16 cellular contexts compared by ENCODE assay signal in the genomic region with DNA sequence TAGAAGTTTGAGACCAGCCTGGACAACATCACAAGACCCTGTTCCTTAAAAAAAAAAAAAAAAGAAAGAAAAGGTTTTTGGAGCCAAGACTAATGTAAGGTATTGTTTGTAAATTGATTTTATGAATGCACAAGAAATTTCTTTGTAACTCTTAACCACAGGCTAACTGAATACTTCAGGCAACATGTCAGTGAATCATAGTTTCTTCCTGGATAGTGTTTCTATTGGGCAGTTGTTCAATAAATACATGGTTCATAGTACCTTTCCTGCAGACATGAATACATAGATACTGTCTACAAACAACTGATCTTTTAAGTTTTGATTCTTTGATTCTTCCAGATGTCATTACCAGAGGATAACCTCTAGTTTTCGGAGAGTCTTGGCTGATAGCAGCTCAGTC. TPM values are rescaled to one million over a fixed set of nuclear protein-coding genes. Genes with fewer than 3 reads are reported as not detected.
DNase-seq lines count a peak whose midpoint lies in the region; ATAC-seq, FAIRE-seq and TF ChIP-seq lines count a peak whose summit lies in the region.
"Had no signal": no experiment of that assay in that cellular context is flagged by ENCODE, and none has a peak within 500 bp of the region (broad histone marks: within the 10 kb centered on the region; RNA-seq: fewer than 3 reads in every experiment).

No MANE protein-coding gene starts in this region.

- no peak for TF ChIP-seq EP300 in HepG2 (IDR thresholded peaks at IDR 0.05; ENCODE audit: low read depth in 2 of 2, low read length in 2 of 2)
- no peak for TF ChIP-seq EP300 in HepG2 (CRISPR knock-in tag; IDR thresholded peaks at IDR 0.05; ENCODE audit: borderline replicate concordance)

- TF ChIP-seq RAD21 in HepG2 (CRISPR knock-in tag; IDR thresholded peaks at IDR 0.05): no peak

- H4K20me1 ChIP-seq in HepG2 (ENCODE audit: insufficient read depth, low read length): peaks cover 33% of the 10 kb centered on the region

- H3K27ac ChIP-seq in HepG2 (ENCODE audit: extremely low read length, insufficient read depth, low read length): peak overlapping the region; percentile 52
- no peak overlapping the region for H3K27ac ChIP-seq in right lobe of liver

- H3K27ac Mint-ChIP-seq in activated CD8-positive, alpha-beta T cell treated with anti-CD3 and anti-CD28 coated beads, Interleukin-2, amount 10 ng/mL, durations not matched to agents 7 days and 5 days: peak overlapping the region; percentile 26
- no peak overlapping the region for H3K27ac Mint-ChIP-seq in stimulated activated memory B cell treated with anti-CD40 and anti-IgM and Interleukin-4, amounts not matched to agents 10 μg/mL and 1 μg/mL and 100 μg/mL, for 72 hours
- H3K27ac Mint-ChIP-seq: activated CD4-positive, alpha-beta memory T cell treated with anti-CD3 and anti-CD28 coated beads for 36 hours; B cell; stimulated activated effector memory CD8-positive, alpha-beta T cell treated with anti-CD3 and anti-CD28 coated beads, Interleukin-12 subunit alpha, Interleukin-12 subunit beta, amount 100 ng/mL, for 72 hours had no signal

- H3K4me1 Mint-ChIP-seq in activated CD8-positive, alpha-beta T cell treated with anti-CD3 and anti-CD28 coated beads, Interleukin-2, amount 10 ng/mL, durations not matched to agents 7 days and 5 days (ENCODE audit: low read depth): peaks cover 27% of the 10 kb centered on the region
- peaks cover 32% of the 10 kb centered on the region for H3K4me1 Mint-ChIP-seq in stimulated activated memory B cell treated with anti-CD40 and anti-IgM and Interleukin-4, amounts not matched to agents 10 μg/mL and 1 μg/mL and 100 μg/mL, for 72 hours

- DNase-seq in HepG2 (ENCODE audit: low spot score) (no peak), right lobe of liver (no peak), fibroblast of peridontal ligament (ENCODE audit: extremely low read depth) (peak; percentile 60), GDM1 (lab: John Stamatoyannopoulos, UW) (no peak), NCI-H1105 treated with DMSO at 0.1 percent for 48 hours (lab: John Stamatoyannopoulos, UW) (no peak)
- no peak for DNase-seq in activated CD8-positive, alpha-beta T cell treated with anti-CD3 and anti-CD28 coated beads, Interleukin-2, amount 10 ng/mL, durations not matched to agents 7 days and 5 days
- DNase-seq: activated CD4-positive, alpha-beta memory T cell treated with anti-CD3 and anti-CD28 coated beads for 36 hours; activated naive CD4-positive, alpha-beta T cell treated with Interleukin-2 at 50 U/mL for 16 hours; GOT3; islet precursor cell; stimulated activated CD4-positive, alpha-beta T cell treated with anti-CD3 and anti-CD28 coated beads, Interleukin-1b, Interleukin-23, amount 100 ng/mL, for 48 hours had no signal

- TF ChIP-seq CTCF in HepG2 (CRISPR knock-in tag; IDR thresholded peaks at IDR 0.05): no peak
- TF ChIP-seq CTCF in right lobe of liver (IDR thresholded peaks at IDR 0.05): no peak

- peak overlapping the region; percentile 15; the same call in 1 of the 2 replicates for H3K4me2 ChIP-seq in HepG2 (ENCODE audit: low read depth, low read length)

- H3K9me3 Mint-ChIP-seq in activated CD8-positive, alpha-beta T cell treated with anti-CD3 and anti-CD28 coated beads, Interleukin-2, amount 10 ng/mL, durations not matched to agents 7 days and 5 days (ENCODE audit: insufficient read depth): no peaks in the 10 kb centered on the region
- no peaks in the 10 kb centered on the region for H3K9me3 Mint-ChIP-seq in stimulated activated memory B cell treated with anti-CD40 and anti-IgM and Interleukin-4, amounts not matched to agents 10 μg/mL and 1 μg/mL and 100 μg/mL, for 72 hours
- H3K9me3 Mint-ChIP-seq: activated CD4-positive, alpha-beta memory T cell treated with anti-CD3 and anti-CD28 coated beads for 36 hours; stimulated activated effector memory CD8-positive, alpha-beta T cell treated with anti-CD3 and anti-CD28 coated beads, Interleukin-12 subunit alpha, Interleukin-12 subunit beta, amount 100 ng/mL, for 72 hours had no signal

- H2AFZ ChIP-seq in HepG2 (ENCODE audit: low read length): no peak overlapping the region

- H3K4me3 ChIP-seq in HepG2 (replicated peaks in 1 of 3; ENCODE audit: insufficient read depth in 1 of 3, low read depth in 2 of 3, low read length in 3 of 3) (no peak overlapping the region), right lobe of liver (no peak overlapping the region)

- H3K4me1 ChIP-seq in HepG2 (ENCODE audit: insufficient read depth, low read length): peaks cover 56% of the 10 kb centered on the region
- H3K4me1 ChIP-seq in right lobe of liver: peaks cover 0 to 2% (median 0%) of the 10 kb centered on the region in 4 donors

- no peaks in the 10 kb centered on the region for H3K27me3 ChIP-seq in HepG2 (ENCODE audit: control insufficient read depth in 1 of 2, insufficient read depth in 2 of 2, low read length in 2 of 2)
- H3K27me3 ChIP-seq in right lobe of liver: no peaks in the 10 kb centered on the region

- 96% methylated on average over 1 of the region's 1 CpG for WGBS in HepG2 (ENCODE audit: low lambda C conversion rate)
- WGBS in right lobe of liver (ENCODE audit: insufficient coverage, low coverage, low lambda C conversion rate, missing lambda C conversion rate): 100% methylated on average over 1 of the region's 1 CpG

- H3K9ac ChIP-seq in HepG2 (ENCODE audit: insufficient read depth, low read depth, low read length): no peak overlapping the region

- intact Hi-C loops in HepG2 (cut with micrococcal nuclease; ENCODE audit: unreplicated experiment): no loop called here
- intact Hi-C loops in right lobe of liver (cut with DNase I): no loop called here

- TF ChIP-seq POLR2A in HepG2 (IDR thresholded peaks at IDR 0.05; ENCODE audit: insufficient read depth in 1 of 2, low read depth in 2 of 2, low read length in 2 of 2) (no peak), right lobe of liver (IDR thresholded peaks at IDR 0.05) (no peak)

- no peak for FAIRE-seq in HepG2 (lab: Jason Lieb, UNC)
- FAIRE-seq: frontal cortex had no signal

- ATAC-seq in HepG2 (peak; percentile 52; the same call in 2 of the 3 replicates), right lobe of liver (no peak), HG03432 (IDR thresholded peaks at IDR 0.05; ENCODE audit: unreplicated experiment) (no peak)
- no peak for ATAC-seq in activated CD8-positive, alpha-beta T cell treated with anti-CD3 and anti-CD28 coated beads, Interleukin-2, amount 10 ng/mL, durations not matched to agents 7 days and 5 days
- ATAC-seq in stimulated activated memory B cell treated with anti-CD40 and anti-IgM and Interleukin-4, amounts not matched to agents 10 μg/mL and 1 μg/mL and 100 μg/mL, for 72 hours: no peak
- ATAC-seq: stimulated activated effector memory CD8-positive, alpha-beta T cell treated with anti-CD3 and anti-CD28 coated beads, Interleukin-12 subunit alpha, Interleukin-12 subunit beta, amount 100 ng/mL, for 72 hours had no signal

- BruUV-seq in HepG2 (replicated peaks; lab: Mats Ljungman, UMichigan): no TSS peak

- H3K4me3 Mint-ChIP-seq in activated CD8-positive, alpha-beta T cell treated with anti-CD3 and anti-CD28 coated beads, Interleukin-2, amount 10 ng/mL, durations not matched to agents 7 days and 5 days: no peak overlapping the region
- H3K4me3 Mint-ChIP-seq in stimulated activated memory B cell treated with anti-CD40 and anti-IgM and Interleukin-4, amounts not matched to agents 10 μg/mL and 1 μg/mL and 100 μg/mL, for 72 hours: no peak overlapping the region
- H3K4me3 Mint-ChIP-seq: activated CD4-positive, alpha-beta memory T cell treated with anti-CD3 and anti-CD28 coated beads for 36 hours; B cell; stimulated activated effector memory CD8-positive, alpha-beta T cell treated with anti-CD3 and anti-CD28 coated beads, Interleukin-12 subunit alpha, Interleukin-12 subunit beta, amount 100 ng/mL, for 72 hours had no signal

- CTCF ChIA-PET in HepG2 (lab: Yijun Ruan, JAX; ENCODE audit: low intra/inter-chr PET ratio, low total read pairs): no interaction called here
- CTCF ChIA-PET in activated CD8-positive, alpha-beta T cell treated with anti-CD3 and anti-CD28 coated beads, Interleukin-2, amount 10 ng/mL, durations not matched to agents 7 days and 5 days (lab: Charles Lee): interaction anchor here (1.2 to 1.8 kb wide), 2 partner anchors 63 to 234 kb away, joined by 3 to 5 read pairs; no protein-coding TSS in a partner anchor

- H3K79me2 ChIP-seq in HepG2 (ENCODE audit: insufficient read depth, low read length): peaks cover 66% of the 10 kb centered on the region

- POLR2A ChIA-PET in HepG2 (lab: Yijun Ruan, JAX): interaction anchor here (0.9 to 8.5 kb wide), 3 partner anchors 11 to 43 kb away, joined by 3 to 72 read pairs (median 3); partner anchors contain the start of genes CCDC47 and DDX42
- POLR2A ChIA-PET in activated CD8-positive, alpha-beta T cell treated with anti-CD3 and anti-CD28 coated beads, Interleukin-2, amount 10 ng/mL, durations not matched to agents 7 days and 5 days (lab: Charles Lee): no interaction called here

- H3K36me3 ChIP-seq in HepG2 (replicated peaks in 1 of 2; ENCODE audit: control insufficient read depth in 1 of 2, insufficient read depth in 2 of 2, low read length in 2 of 2) (peaks cover 26 to 70% of the 10 kb centered on the region in 2 experiments), right lobe of liver (peaks cover 0 to 41% (median 12%) of the 10 kb centered on the region in 4 donors)

- in situ Hi-C loops in HepG2 (cut with HindIII; ENCODE audit: extremely low pct_ligation_motif_present, low pct_unique_long_range_greater_than_20kb): no loop called here

- H3K9me3 ChIP-seq in HepG2 (ENCODE audit: low read length): no peaks in the 10 kb centered on the region
- H3K9me3 ChIP-seq in right lobe of liver: no peaks in the 10 kb centered on the region

- H3K27me3 Mint-ChIP-seq in activated CD8-positive, alpha-beta T cell treated with anti-CD3 and anti-CD28 coated beads, Interleukin-2, amount 10 ng/mL, durations not matched to agents 7 days and 5 days (ENCODE audit: low read depth): no peaks in the 10 kb centered on the region
- no peaks in the 10 kb centered on the region for H3K27me3 Mint-ChIP-seq in stimulated activated memory B cell treated with anti-CD40 and anti-IgM and Interleukin-4, amounts not matched to agents 10 μg/mL and 1 μg/mL and 100 μg/mL, for 72 hours
- H3K27me3 Mint-ChIP-seq: activated CD4-positive, alpha-beta memory T cell treated with anti-CD3 and anti-CD28 coated beads for 36 hours; B cell had no signal

- H3K36me3 Mint-ChIP-seq in activated CD8-positive, alpha-beta T cell treated with anti-CD3 and anti-CD28 coated beads, Interleukin-2, amount 10 ng/mL, durations not matched to agents 7 days and 5 days (ENCODE audit: low read depth): peaks cover 38% of the 10 kb centered on the region
- H3K36me3 Mint-ChIP-seq in stimulated activated memory B cell treated with anti-CD40 and anti-IgM and Interleukin-4, amounts not matched to agents 10 μg/mL and 1 μg/mL and 100 μg/mL, for 72 hours: peaks cover 26% of the 10 kb centered on the region

RNA-seq across cellular contexts. Expression of gene DDX42, which starts 11.6 kb away (rescaled TPM):
- 81.5 and 87.2 TPM in 2 replicates for total RNA-seq in HepG2 (2016; rRNA removed; fragmentation: Illumina TruSeq; extraction: Trizol)
- 29.4 and 40.6 TPM in 2 replicates for total RNA-seq in HepG2 (2016; cell fraction: cytosol; rRNA removed; fragmentation: Illumina TruSeq; extraction: Trizol; ENCODE audit: low read depth)
- 78.3 and 81.1 TPM in 2 replicates for total RNA-seq in HepG2 (2016; cell fraction: insoluble cytoplasmic fraction; rRNA removed; fragmentation: Illumina TruSeq; extraction: Trizol)
- 42.5 and 44.3 TPM in 2 replicates for total RNA-seq in HepG2 (2016; cell fraction: membrane; rRNA removed; fragmentation: Illumina TruSeq; extraction: Trizol)
- 143 and 164 TPM in 2 replicates for total RNA-seq in HepG2 (2016; cell fraction: nucleus; rRNA removed; fragmentation: Illumina TruSeq; extraction: Trizol)
- polyA plus RNA-seq in HepG2 (2011; rRNA removed): 92.9 and 104 TPM in 2 replicates
- polyA plus RNA-seq in HepG2 (2011; cell fraction: cytosol; rRNA removed): 28.9 and 41.0 TPM in 2 replicates
- polyA plus RNA-seq in HepG2 (2011; cell fraction: nucleus; rRNA removed): 278 and 375 TPM in 2 replicates
- 110 and 116 TPM in 2 replicates for polyA plus RNA-seq in HepG2 (2012)
- 6.4 and 8.6 TPM in 2 replicates for polyA plus RNA-seq in HepG2 (2016; cell fraction: cytosol; fragmentation: Illumina TruSeq; extraction: Trizol; ENCODE audit: low read depth)
- polyA plus RNA-seq in HepG2 (2016; cell fraction: insoluble cytoplasmic fraction; fragmentation: Illumina TruSeq; extraction: Trizol; ENCODE audit: low read depth): 109 TPM in 2 replicates
- polyA plus RNA-seq in HepG2 (2016; cell fraction: membrane; fragmentation: Illumina TruSeq; extraction: Trizol; ENCODE audit: low read depth): 21.9 and 25.7 TPM in 2 replicates
- polyA plus RNA-seq in HepG2 (2016; cell fraction: nucleus; fragmentation: Illumina TruSeq; extraction: Trizol; ENCODE audit: insufficient read depth, low read depth): 292 and 329 TPM in 2 replicates
- polyA minus RNA-seq in HepG2 (2011; rRNA and poly(A)+ RNA removed; ENCODE audit: low replicate concordance): 22.3 and 35.8 TPM in 2 replicates
- 39.0 and 47.1 TPM in 2 replicates for polyA minus RNA-seq in HepG2 (2011; cell fraction: cytosol; rRNA and poly(A)+ RNA removed)
- polyA minus RNA-seq in HepG2 (2011; cell fraction: nucleus; rRNA and poly(A)+ RNA removed): 292 and 335 TPM in 2 replicates
- total RNA-seq in right lobe of liver: 10 to 100 TPM; 28.5 to 45.2 (median 36.2) TPM
- 100 to 1,000 TPM; 106 to 116 TPM for total RNA-seq in activated CD8-positive, alpha-beta T cell treated with anti-CD3 and anti-CD28 coated beads, Interleukin-2, amount 10 ng/mL, durations not matched to agents 7 days and 5 days

RNA-seq across cellular contexts. Expression of gene CCDC47, which starts 12.2 kb away (rescaled TPM):
- total RNA-seq in HepG2 (2016; rRNA removed; fragmentation: Illumina TruSeq; extraction: Trizol) (61.6 and 99.5 TPM in 2 replicates), right lobe of liver (10 to 100 TPM; 45.7 to 69.9 (median 63.6) TPM)
- 14.7 and 18.1 TPM in 2 replicates for total RNA-seq in HepG2 (2016; cell fraction: cytosol; rRNA removed; fragmentation: Illumina TruSeq; extraction: Trizol; ENCODE audit: low read depth)
- 56.1 and 100 TPM in 2 replicates for total RNA-seq in HepG2 (2016; cell fraction: insoluble cytoplasmic fraction; rRNA removed; fragmentation: Illumina TruSeq; extraction: Trizol)
- 15.1 and 20.6 TPM in 2 replicates for total RNA-seq in HepG2 (2016; cell fraction: membrane; rRNA removed; fragmentation: Illumina TruSeq; extraction: Trizol)
- 87.9 and 101 TPM in 2 replicates for total RNA-seq in HepG2 (2016; cell fraction: nucleus; rRNA removed; fragmentation: Illumina TruSeq; extraction: Trizol)
- polyA plus RNA-seq in HepG2 (2011; rRNA removed): 54.4 and 59.3 TPM in 2 replicates
- polyA plus RNA-seq in HepG2 (2011; cell fraction: cytosol; rRNA removed): 31.9 and 50.0 TPM in 2 replicates
- 16.9 and 28.0 TPM in 2 replicates for polyA plus RNA-seq in HepG2 (2011; cell fraction: nucleus; rRNA removed)
- 84.0 and 93.9 TPM in 2 replicates for polyA plus RNA-seq in HepG2 (2012)
- 4.5 and 4.6 TPM in 2 replicates for polyA plus RNA-seq in HepG2 (2016; cell fraction: cytosol; fragmentation: Illumina TruSeq; extraction: Trizol; ENCODE audit: low read depth)
- 48.5 and 55.2 TPM in 2 replicates for polyA plus RNA-seq in HepG2 (2016; cell fraction: insoluble cytoplasmic fraction; fragmentation: Illumina TruSeq; extraction: Trizol; ENCODE audit: low read depth)
- 7.8 and 9.6 TPM in 2 replicates for polyA plus RNA-seq in HepG2 (2016; cell fraction: membrane; fragmentation: Illumina TruSeq; extraction: Trizol; ENCODE audit: low read depth)
- polyA plus RNA-seq in HepG2 (2016; cell fraction: nucleus; fragmentation: Illumina TruSeq; extraction: Trizol; ENCODE audit: insufficient read depth, low read depth): 108 and 115 TPM in 2 replicates
- 19.5 and 38.0 TPM in 2 replicates for polyA minus RNA-seq in HepG2 (2011; rRNA and poly(A)+ RNA removed; ENCODE audit: low replicate concordance)
- polyA minus RNA-seq in HepG2 (2011; cell fraction: cytosol; rRNA and poly(A)+ RNA removed): 45.4 and 57.4 TPM in 2 replicates
- 39.5 and 51.5 TPM in 2 replicates for polyA minus RNA-seq in HepG2 (2011; cell fraction: nucleus; rRNA and poly(A)+ RNA removed)
- 10 to 100 TPM; 59.4 to 61.1 TPM for total RNA-seq in activated CD8-positive, alpha-beta T cell treated with anti-CD3 and anti-CD28 coated beads, Interleukin-2, amount 10 ng/mL, durations not matched to agents 7 days and 5 days

RNA-seq across cellular contexts. Expression of gene PSMC5, which starts 41.7 kb away (rescaled TPM):
- total RNA-seq in HepG2 (2016; rRNA removed; fragmentation: Illumina TruSeq; extraction: Trizol): 35.3 and 81.4 TPM in 2 replicates
- 26.4 and 26.8 TPM in 2 replicates for total RNA-seq in HepG2 (2016; cell fraction: cytosol; rRNA removed; fragmentation: Illumina TruSeq; extraction: Trizol; ENCODE audit: low read depth)
- total RNA-seq in HepG2 (2016; cell fraction: insoluble cytoplasmic fraction; rRNA removed; fragmentation: Illumina TruSeq; extraction: Trizol): 36.7 and 82.1 TPM in 2 replicates
- total RNA-seq in HepG2 (2016; cell fraction: membrane; rRNA removed; fragmentation: Illumina TruSeq; extraction: Trizol): 47.6 and 57.8 TPM in 2 replicates
- total RNA-seq in HepG2 (2016; cell fraction: nucleus; rRNA removed; fragmentation: Illumina TruSeq; extraction: Trizol): 44.2 and 45.4 TPM in 2 replicates
- polyA plus RNA-seq in HepG2 (2011; rRNA removed): 109 and 128 TPM in 2 replicates
- 161 and 185 TPM in 2 replicates for polyA plus RNA-seq in HepG2 (2011; cell fraction: cytosol; rRNA removed)
- 101 and 112 TPM in 2 replicates for polyA plus RNA-seq in HepG2 (2011; cell fraction: nucleus; rRNA removed)
- 105 and 121 TPM in 2 replicates for polyA plus RNA-seq in HepG2 (2012)
- polyA plus RNA-seq in HepG2 (2016; cell fraction: cytosol; fragmentation: Illumina TruSeq; extraction: Trizol; ENCODE audit: low read depth): 73.3 and 91.2 TPM in 2 replicates
- polyA plus RNA-seq in HepG2 (2016; cell fraction: insoluble cytoplasmic fraction; fragmentation: Illumina TruSeq; extraction: Trizol; ENCODE audit: low read depth): 308 and 321 TPM in 2 replicates
- 94.9 and 101 TPM in 2 replicates for polyA plus RNA-seq in HepG2 (2016; cell fraction: membrane; fragmentation: Illumina TruSeq; extraction: Trizol; ENCODE audit: low read depth)
- polyA plus RNA-seq in HepG2 (2016; cell fraction: nucleus; fragmentation: Illumina TruSeq; extraction: Trizol; ENCODE audit: insufficient read depth, low read depth): 157 and 164 TPM in 2 replicates
- 77.4 and 190 TPM in 2 replicates for polyA minus RNA-seq in HepG2 (2011; rRNA and poly(A)+ RNA removed; ENCODE audit: low replicate concordance)
- polyA minus RNA-seq in HepG2 (2011; cell fraction: cytosol; rRNA and poly(A)+ RNA removed): 66.7 and 67.7 TPM in 2 replicates
- 86.9 and 103 TPM in 2 replicates for polyA minus RNA-seq in HepG2 (2011; cell fraction: nucleus; rRNA and poly(A)+ RNA removed)
- 10 to 100 TPM; 52.7 to 70.9 (median 66.5) TPM for total RNA-seq in right lobe of liver
- 100 to 1,000 TPM; 176 to 179 TPM for total RNA-seq in activated CD8-positive, alpha-beta T cell treated with anti-CD3 and anti-CD28 coated beads, Interleukin-2, amount 10 ng/mL, durations not matched to agents 7 days and 5 days

RNA-seq across cellular contexts. Expression of gene FTSJ3, which starts 41.9 kb away (rescaled TPM):
- total RNA-seq in HepG2 (2016; rRNA removed; fragmentation: Illumina TruSeq; extraction: Trizol) (55.8 and 64.2 TPM in 2 replicates), right lobe of liver (10 to 100 TPM; 12.9 to 25.9 (median 19.0) TPM)
- 10.7 and 13.3 TPM in 2 replicates for total RNA-seq in HepG2 (2016; cell fraction: cytosol; rRNA removed; fragmentation: Illumina TruSeq; extraction: Trizol; ENCODE audit: low read depth)
- 51.6 and 62.8 TPM in 2 replicates for total RNA-seq in HepG2 (2016; cell fraction: insoluble cytoplasmic fraction; rRNA removed; fragmentation: Illumina TruSeq; extraction: Trizol)
- 14.6 and 17.3 TPM in 2 replicates for total RNA-seq in HepG2 (2016; cell fraction: membrane; rRNA removed; fragmentation: Illumina TruSeq; extraction: Trizol)
- 57.2 and 58.7 TPM in 2 replicates for total RNA-seq in HepG2 (2016; cell fraction: nucleus; rRNA removed; fragmentation: Illumina TruSeq; extraction: Trizol)
- 26.0 and 33.3 TPM in 2 replicates for polyA plus RNA-seq in HepG2 (2011; rRNA removed)
- 34.7 and 35.1 TPM in 2 replicates for polyA plus RNA-seq in HepG2 (2011; cell fraction: cytosol; rRNA removed)
- 50.8 and 55.2 TPM in 2 replicates for polyA plus RNA-seq in HepG2 (2011; cell fraction: nucleus; rRNA removed)
- polyA plus RNA-seq in HepG2 (2012): 29.8 and 30.3 TPM in 2 replicates
- 4.3 and 4.9 TPM in 2 replicates for polyA plus RNA-seq in HepG2 (2016; cell fraction: cytosol; fragmentation: Illumina TruSeq; extraction: Trizol; ENCODE audit: low read depth)
- 43.6 and 49.4 TPM in 2 replicates for polyA plus RNA-seq in HepG2 (2016; cell fraction: insoluble cytoplasmic fraction; fragmentation: Illumina TruSeq; extraction: Trizol; ENCODE audit: low read depth)
- polyA plus RNA-seq in HepG2 (2016; cell fraction: membrane; fragmentation: Illumina TruSeq; extraction: Trizol; ENCODE audit: low read depth): 6.8 and 10.2 TPM in 2 replicates
- polyA plus RNA-seq in HepG2 (2016; cell fraction: nucleus; fragmentation: Illumina TruSeq; extraction: Trizol; ENCODE audit: insufficient read depth, low read depth): 88.3 and 89.9 TPM in 2 replicates
- 56.8 and 112 TPM in 2 replicates for polyA minus RNA-seq in HepG2 (2011; rRNA and poly(A)+ RNA removed; ENCODE audit: low replicate concordance)
- 19.9 and 23.5 TPM in 2 replicates for polyA minus RNA-seq in HepG2 (2011; cell fraction: cytosol; rRNA and poly(A)+ RNA removed)
- polyA minus RNA-seq in HepG2 (2011; cell fraction: nucleus; rRNA and poly(A)+ RNA removed): 74.9 and 77.7 TPM in 2 replicates
- 10 to 100 TPM; 58.7 to 62.2 TPM for total RNA-seq in activated CD8-positive, alpha-beta T cell treated with anti-CD3 and anti-CD28 coated beads, Interleukin-2, amount 10 ng/mL, durations not matched to agents 7 days and 5 days

RNA-seq across cellular contexts. Expression of gene STRADA, which starts 44.0 kb away (rescaled TPM):
- total RNA-seq in HepG2 (2016; rRNA removed; fragmentation: Illumina TruSeq; extraction: Trizol) (16.1 and 17.9 TPM in 2 replicates), right lobe of liver (10 to 100 TPM in 5 of 6 experiments, 1 to 10 TPM in 1; 8.4 to 15.1 (median 13.0) TPM)
- 3.7 and 4.0 TPM in 2 replicates for total RNA-seq in HepG2 (2016; cell fraction: cytosol; rRNA removed; fragmentation: Illumina TruSeq; extraction: Trizol; ENCODE audit: low read depth)
- total RNA-seq in HepG2 (2016; cell fraction: insoluble cytoplasmic fraction; rRNA removed; fragmentation: Illumina TruSeq; extraction: Trizol): 15.8 and 17.3 TPM in 2 replicates
- 7.7 and 7.8 TPM in 2 replicates for total RNA-seq in HepG2 (2016; cell fraction: membrane; rRNA removed; fragmentation: Illumina TruSeq; extraction: Trizol)
- 27.8 and 29.5 TPM in 2 replicates for total RNA-seq in HepG2 (2016; cell fraction: nucleus; rRNA removed; fragmentation: Illumina TruSeq; extraction: Trizol)
- 17.3 and 17.6 TPM in 2 replicates for polyA plus RNA-seq in HepG2 (2011; rRNA removed)
- 7.0 and 7.6 TPM in 2 replicates for polyA plus RNA-seq in HepG2 (2011; cell fraction: cytosol; rRNA removed)
- 36.3 and 37.3 TPM in 2 replicates for polyA plus RNA-seq in HepG2 (2011; cell fraction: nucleus; rRNA removed)
- 10.9 and 13.7 TPM in 2 replicates for polyA plus RNA-seq in HepG2 (2012)
- 3.1 and 3.6 TPM in 2 replicates for polyA plus RNA-seq in HepG2 (2016; cell fraction: cytosol; fragmentation: Illumina TruSeq; extraction: Trizol; ENCODE audit: low read depth)
- polyA plus RNA-seq in HepG2 (2016; cell fraction: insoluble cytoplasmic fraction; fragmentation: Illumina TruSeq; extraction: Trizol; ENCODE audit: low read depth): 18.9 and 21.4 TPM in 2 replicates
- polyA plus RNA-seq in HepG2 (2016; cell fraction: membrane; fragmentation: Illumina TruSeq; extraction: Trizol; ENCODE audit: low read depth): 6.6 and 7.5 TPM in 2 replicates
- polyA plus RNA-seq in HepG2 (2016; cell fraction: nucleus; fragmentation: Illumina TruSeq; extraction: Trizol; ENCODE audit: insufficient read depth, low read depth): 51.3 and 56.2 TPM in 2 replicates
- polyA minus RNA-seq in HepG2 (2011; rRNA and poly(A)+ RNA removed; ENCODE audit: low replicate concordance): 15.1 and 16.7 TPM in 2 replicates
- 4.1 and 4.2 TPM in 2 replicates for polyA minus RNA-seq in HepG2 (2011; cell fraction: cytosol; rRNA and poly(A)+ RNA removed)
- polyA minus RNA-seq in HepG2 (2011; cell fraction: nucleus; rRNA and poly(A)+ RNA removed): 25.2 and 27.6 TPM in 2 replicates
- 10 to 100 TPM; 46.0 to 49.9 TPM for total RNA-seq in activated CD8-positive, alpha-beta T cell treated with anti-CD3 and anti-CD28 coated beads, Interleukin-2, amount 10 ng/mL, durations not matched to agents 7 days and 5 days
